In genomic region chr2:215653344-215654015, GRCh38 we compare ENCODE assay signal across 21 cellular contexts.
A peak's percentile ranks its signal among the peaks of the same experiment; 100 is the strongest.
DNase-seq lines count a peak whose midpoint lies in the region; ATAC-seq, FAIRE-seq and TF ChIP-seq lines count a peak whose summit lies in the region.
"Had no signal": no experiment of that assay in that cellular context is flagged by ENCODE, and none has a peak within 500 bp of the region (broad histone marks: within the 10 kb centered on the region; RNA-seq: fewer than 3 reads in every experiment).

No MANE protein-coding gene starts in this region.

- no peak for ATAC-seq in GM18870 (IDR thresholded peaks at IDR 0.05; ENCODE audit: unreplicated experiment)
- ATAC-seq: activated CD8-positive, alpha-beta T cell treated with anti-CD3 and anti-CD28 coated beads for 36 hours had no signal

- intact Hi-C loops in sigmoid colon (cut with DNase I): no loop called here

- TF ChIP-seq EP300 in sigmoid colon (IDR thresholded peaks at IDR 0.05): peak in 1 of 4 donors; percentile 75

- TF ChIP-seq CTCF in HFFc6 (IDR thresholded peaks at IDR 0.05) (no peak), astrocyte (IDR thresholded peaks at IDR 0.05; ENCODE audit: insufficient read depth, low read depth, low read length) (no peak), fibroblast of the aortic adventitia (IDR thresholded peaks at IDR 0.05; ENCODE audit: insufficient read depth, low read length) (no peak), sigmoid colon (IDR thresholded peaks at IDR 0.05) (no peak)

- H3K4me3 ChIP-seq in astrocyte (ENCODE audit: insufficient read depth, low read depth, low read length) (no peak overlapping the region), fibroblast of the aortic adventitia (ENCODE audit: low read depth, low read length) (no peak overlapping the region), sigmoid colon (no peak overlapping the region)
- H3K4me3 ChIP-seq: tibial nerve had no signal

- H3K9ac ChIP-seq in astrocyte (ENCODE audit: low read length): no peak overlapping the region

- H3K27ac Mint-ChIP-seq in HFFc6: peak overlapping the region; percentile 76
- H3K27ac Mint-ChIP-seq in astrocyte (ENCODE audit: unreplicated experiment): peak overlapping the region; percentile 41
- H3K27ac Mint-ChIP-seq: activated CD8-positive, alpha-beta T cell treated with anti-CD3 and anti-CD28 coated beads for 36 hours; activated naive CD4-positive, alpha-beta T cell treated with anti-CD3 and anti-CD28 coated beads, Interleukin-2, amount 50 U/mL, for 24 hours had no signal

- no peaks in the 10 kb centered on the region for H3K27me3 Mint-ChIP-seq in HFFc6 (ENCODE audit: insufficient read depth)
- H3K27me3 Mint-ChIP-seq in astrocyte (ENCODE audit: low read depth, unreplicated experiment): no peaks in the 10 kb centered on the region
- H3K27me3 Mint-ChIP-seq: activated CD8-positive, alpha-beta T cell treated with anti-CD3 and anti-CD28 coated beads for 36 hours; activated naive CD4-positive, alpha-beta T cell treated with anti-CD3 and anti-CD28 coated beads, Interleukin-2, amount 50 U/mL, for 24 hours; brain had no signal

- no peak for TF ChIP-seq POLR2A in sigmoid colon (IDR thresholded peaks at IDR 0.05)

- peaks cover 15% of the 10 kb centered on the region for H3K4me1 ChIP-seq in astrocyte (ENCODE audit: insufficient read depth, low read length)
- H3K4me1 ChIP-seq in sigmoid colon: peaks cover 0 to 49% (median 34%) of the 10 kb centered on the region in 4 donors

- DNase-seq in HFFc6 (peak; percentile 80), astrocyte (ENCODE audit: low read depth) (peak; percentile 63), fibroblast of the aortic adventitia (ENCODE audit: low read depth) (peak; percentile 81), sigmoid colon (no peak), Kasumi-1 (lab: John Stamatoyannopoulos, UW) (no peak), KBM-7 (no peak)
- DNase-seq in activated CD4-positive, CD25-positive, alpha-beta regulatory T cell (lab: John Stamatoyannopoulos, UW): no peak
- DNase-seq: activated CD8-positive, alpha-beta T cell treated with anti-CD3 and anti-CD28 coated beads for 36 hours; activated T-cell treated with anti-CD3 and anti-CD28 coated beads, Interleukin-2, amount 50 U/mL, for 48 hours; GOT3; left ventricle myocardium superior; NCI-H524; nucleus accumbens; right lobe of liver; stimulated activated CD4-positive, alpha-beta T cell treated with anti-CD3 and anti-CD28 coated beads, Interleukin-1b, Interleukin-23, amount 100 ng/mL, for 48 hours; stimulated activated naive CD4-positive, alpha-beta T cell treated with Interleukin-2 at 50 U/mL for 16 hours had no signal

- H3K9me3 ChIP-seq in astrocyte (ENCODE audit: insufficient read depth, low read depth, low read length): no peaks in the 10 kb centered on the region
- H3K9me3 ChIP-seq in sigmoid colon: no peaks in the 10 kb centered on the region
- H3K9me3 ChIP-seq: right lobe of liver, tibial nerve had no signal

- no peak overlapping the region for H3K4me2 ChIP-seq in astrocyte (ENCODE audit: low read length)

- H4K20me1 ChIP-seq in astrocyte (ENCODE audit: insufficient read depth, low read length): no peaks in the 10 kb centered on the region

- H3K36me3 Mint-ChIP-seq in HFFc6 (ENCODE audit: low read depth): no peaks in the 10 kb centered on the region
- no peaks in the 10 kb centered on the region for H3K36me3 Mint-ChIP-seq in astrocyte (ENCODE audit: low read depth, unreplicated experiment)
- H3K36me3 Mint-ChIP-seq: activated naive CD4-positive, alpha-beta T cell treated with anti-CD3 and anti-CD28 coated beads, Interleukin-2, amount 50 U/mL, for 24 hours; brain had no signal

- H3K4me3 Mint-ChIP-seq in HFFc6: peak overlapping the region; percentile 54; the same call in 1 of the 2 replicates
- H3K4me3 Mint-ChIP-seq in astrocyte (ENCODE audit: unreplicated experiment): no peak overlapping the region
- H3K4me3 Mint-ChIP-seq: activated CD8-positive, alpha-beta T cell treated with anti-CD3 and anti-CD28 coated beads for 36 hours; activated naive CD4-positive, alpha-beta T cell treated with anti-CD3 and anti-CD28 coated beads, Interleukin-2, amount 50 U/mL, for 24 hours; brain had no signal

- no peaks in the 10 kb centered on the region for H3K27me3 ChIP-seq in astrocyte (ENCODE audit: insufficient read depth, low read length)
- no peaks in the 10 kb centered on the region for H3K27me3 ChIP-seq in sigmoid colon
- H3K27me3 ChIP-seq: right lobe of liver, tibial nerve had no signal

- peak; percentile 59 for FAIRE-seq in astrocyte (lab: Jason Lieb, UNC)

- H3K27ac ChIP-seq in astrocyte (ENCODE audit: low read depth, low read length) (no peak overlapping the region), sigmoid colon (peak overlapping the region; percentile 62 to 80 (median 72))
- H3K27ac ChIP-seq: epithelial cell of prostate, tibial nerve had no signal

- no peaks in the 10 kb centered on the region for H3K79me2 ChIP-seq in astrocyte (ENCODE audit: insufficient read depth, low read length)

- no peaks in the 10 kb centered on the region for H3K9me3 Mint-ChIP-seq in HFFc6
- H3K9me3 Mint-ChIP-seq in astrocyte (ENCODE audit: unreplicated experiment): no peaks in the 10 kb centered on the region
- H3K9me3 Mint-ChIP-seq: activated CD8-positive, alpha-beta T cell treated with anti-CD3 and anti-CD28 coated beads for 36 hours; activated naive CD4-positive, alpha-beta T cell treated with anti-CD3 and anti-CD28 coated beads, Interleukin-2, amount 50 U/mL, for 24 hours had no signal

- H3K4me1 Mint-ChIP-seq in HFFc6 (ENCODE audit: low read depth) (peaks cover 68% of the 10 kb centered on the region), astrocyte (ENCODE audit: low read depth, unreplicated experiment) (peaks cover 39% of the 10 kb centered on the region)
- H3K4me1 Mint-ChIP-seq: activated naive CD4-positive, alpha-beta T cell treated with anti-CD3 and anti-CD28 coated beads, Interleukin-2, amount 50 U/mL, for 24 hours had no signal

- H3K36me3 ChIP-seq in astrocyte (ENCODE audit: insufficient read depth, low read length): no peaks in the 10 kb centered on the region
- no peaks in the 10 kb centered on the region for H3K36me3 ChIP-seq in sigmoid colon
- H3K36me3 ChIP-seq: right lobe of liver, tibial nerve had no signal

- WGBS in sigmoid colon, 2 donors: 63 to 75% methylated on average over 4 of the region's 4 CpGs

- in situ Hi-C loops in KBM-7 (cut with MboI; ENCODE audit: low pct_unique_long_range_greater_than_20kb, low sequenced_read_pairs): no loop called here

- no peak overlapping the region for H2AFZ ChIP-seq in astrocyte (ENCODE audit: low read depth, low read length)

Comparison
In these comparisons a context has a peak if more than half of its experiments do, and no peak if none do; other contexts are left out.
1. DNase-seq: peak in HFFc6 (single experiment), astrocyte (single experiment) and fibroblast of the aortic adventitia (single experiment); none in sigmoid colon (single experiment), Kasumi-1 (0 of 2), activated CD4-positive, CD25-positive, alpha-beta regulatory T cell (0 of 4) and KBM-7 (single experiment).